In genomic region chr15:60589253-60589652, GRCh38 we compare ENCODE assay signal across 11 cellular contexts.
DNase-seq lines count a peak whose midpoint lies in the region; ATAC-seq and TF ChIP-seq lines count a peak whose summit lies in the region.
"Had no signal": no experiment of that assay in that cellular context is flagged by ENCODE, and none has a peak within 500 bp of the region (broad histone marks: within the 10 kb centered on the region; RNA-seq: fewer than 3 reads in every experiment).

No MANE protein-coding gene starts in this region.

- no peaks in the 10 kb centered on the region for H3K9me3 ChIP-seq in HAP-1
- no peaks in the 10 kb centered on the region for H3K9me3 ChIP-seq in effector memory CD4-positive, alpha-beta T cell (ENCODE audit: control insufficient read depth, low read length)
- H3K9me3 ChIP-seq in spleen, result no peaks in the 10 kb centered on the region
- no peaks in the 10 kb centered on the region for H3K9me3 ChIP-seq in right atrium auricular region
- no peaks in the 10 kb centered on the region for H3K9me3 ChIP-seq in prostate gland
- H3K9me3 ChIP-seq: tibial nerve had no signal

- peak; percentile 53 to 66 for DNase-seq in HAP-1 (ENCODE audit: low spot score in 2 of 2)
- no peak for DNase-seq in T-helper 2 cell treated with Interferon-gamma antibody and Interleukin-4, amounts not matched to agents 5 μg/mL and 100 μg/mL, for 36 hours (ENCODE audit: low spot score)
- DNase-seq in effector memory CD4-positive, alpha-beta T cell, result no peak
- DNase-seq in spleen, result no peak
- no peak for DNase-seq in right atrium auricular region (ENCODE audit: low spot score)
- DNase-seq in prostate gland (ENCODE audit: low spot score), result no peak
- no peak for DNase-seq in NCI-H526 (lab: John Stamatoyannopoulos, UW)
- DNase-seq: KBM-7, NCI-H526 treated with DMSO at 0.1 percent for 48 hours had no signal

- H3K36me3 ChIP-seq in HAP-1 (replicated peaks), result no peaks in the 10 kb centered on the region
- no peaks in the 10 kb centered on the region for H3K36me3 ChIP-seq in effector memory CD4-positive, alpha-beta T cell (ENCODE audit: control insufficient read depth, insufficient read depth, low read length)
- no peaks in the 10 kb centered on the region for H3K36me3 ChIP-seq in spleen
- H3K36me3 ChIP-seq in right atrium auricular region, result no peaks in the 10 kb centered on the region
- no peaks in the 10 kb centered on the region for H3K36me3 ChIP-seq in prostate gland
- H3K36me3 ChIP-seq: tibial nerve had no signal

- H3K27ac Mint-ChIP-seq in T-helper 2 cell treated with Interferon-gamma antibody and Interleukin-4, amounts not matched to agents 5 μg/mL and 100 μg/mL, for 36 hours, result peak overlapping the region; percentile 38

- TF ChIP-seq POLR2A in spleen (IDR thresholded peaks at IDR 0.05), result no peak
- TF ChIP-seq POLR2A in prostate gland (IDR thresholded peaks at IDR 0.05), result no peak

- ATAC-seq in HG03439 (IDR thresholded peaks at IDR 0.05; ENCODE audit: unreplicated experiment), result no peak

- intact Hi-C loops in spleen (cut with DNase I; ENCODE audit: low total_unique reads), result loop anchor here (10.0 kb wide), 1 partner anchor 1246 kb away; no protein-coding TSS in a partner anchor
- intact Hi-C loops in prostate gland (cut with DNase I), result loop anchor here (2.0 to 10.0 kb wide), 3 partner anchors 462 to 1243 kb away; no protein-coding TSS in a partner anchor

- in situ Hi-C loops in HAP-1 (cut with MboI; ENCODE audit: low sequenced_read_pairs), result loop anchor here (10.0 to 25.0 kb wide), 2 partner anchors 326 to 1248 kb away; no protein-coding TSS in a partner anchor

- no peaks in the 10 kb centered on the region for H3K9me3 Mint-ChIP-seq in T-helper 2 cell treated with Interferon-gamma antibody and Interleukin-4, amounts not matched to agents 5 μg/mL and 100 μg/mL, for 36 hours

- H3K4me3 Mint-ChIP-seq in T-helper 2 cell treated with Interferon-gamma antibody and Interleukin-4, amounts not matched to agents 5 μg/mL and 100 μg/mL, for 36 hours, result peak overlapping the region; percentile 74

- H3K27me3 ChIP-seq in HAP-1 (ENCODE audit: low read depth), result no peaks in the 10 kb centered on the region
- no peaks in the 10 kb centered on the region for H3K27me3 ChIP-seq in effector memory CD4-positive, alpha-beta T cell (replicated peaks; ENCODE audit: control insufficient read depth, insufficient read depth, low read length, poor library complexity, severe bottlenecking)
- H3K27me3 ChIP-seq in spleen (replicated peaks in 1 of 7), result peaks cover 0 to 43% (median 21%) of the 10 kb centered on the region in 7 donors
- H3K27me3 ChIP-seq in right atrium auricular region, result no peaks in the 10 kb centered on the region
- H3K27me3 ChIP-seq in prostate gland (replicated peaks; ENCODE audit: insufficient read depth), result no peaks in the 10 kb centered on the region

- H3K36me3 Mint-ChIP-seq in T-helper 2 cell treated with Interferon-gamma antibody and Interleukin-4, amounts not matched to agents 5 μg/mL and 100 μg/mL, for 36 hours (ENCODE audit: low read depth), result peaks cover 9% of the 10 kb centered on the region

- H3K27ac ChIP-seq in effector memory CD4-positive, alpha-beta T cell (ENCODE audit: insufficient read depth, low read length, poor library complexity, severe bottlenecking), result peak overlapping the region; percentile 94
- H3K27ac ChIP-seq in spleen, result peak overlapping the region in 5 of 8 donors; percentile 39 to 97 (median 92)
- H3K27ac ChIP-seq in right atrium auricular region, result no peak overlapping the region
- no peak overlapping the region for H3K27ac ChIP-seq in prostate gland
- H3K27ac ChIP-seq: tibial nerve had no signal

- H3K4me1 ChIP-seq in HAP-1 (peaks cover 46% of the 10 kb centered on the region), spleen (peaks cover 16 to 87% (median 44%) of the 10 kb centered on the region in 6 donors), right atrium auricular region (peaks cover 0 to 13% of the 10 kb centered on the region in 2 donors), prostate gland (replicated peaks) (no peaks in the 10 kb centered on the region)
- H3K4me1 ChIP-seq in effector memory CD4-positive, alpha-beta T cell (ENCODE audit: control insufficient read depth, insufficient read depth, low read length, poor library complexity, severe bottlenecking), result peaks cover 38% of the 10 kb centered on the region

- H3K27me3 Mint-ChIP-seq in T-helper 2 cell treated with Interferon-gamma antibody and Interleukin-4, amounts not matched to agents 5 μg/mL and 100 μg/mL, for 36 hours (ENCODE audit: low read depth), result peaks cover 39% of the 10 kb centered on the region

- H3K4me1 Mint-ChIP-seq in T-helper 2 cell treated with Interferon-gamma antibody and Interleukin-4, amounts not matched to agents 5 μg/mL and 100 μg/mL, for 36 hours (ENCODE audit: low read depth), result peaks cover 49% of the 10 kb centered on the region

- whole genome bisulfite sequencing in spleen, 5 donors, result 67 to 85% (median 70%) methylated on average over 8 of the region's 8 CpGs
- WGBS in prostate gland, result 79% methylated on average over 8 of the region's 8 CpGs

- TF ChIP-seq CTCF in spleen (IDR thresholded peaks at IDR 0.05 in 8 of 11, conservative IDR thresholded peaks at IDR 0.05 in 3 of 11) (no peak), right atrium auricular region (IDR thresholded peaks at IDR 0.05) (no peak), prostate gland (IDR thresholded peaks at IDR 0.05) (no peak)

- peak overlapping the region; percentile 51 for H3K4me3 ChIP-seq in HAP-1
- peak overlapping the region; percentile 93 for H3K4me3 ChIP-seq in effector memory CD4-positive, alpha-beta T cell (ENCODE audit: insufficient read depth, low read depth, low read length, poor library complexity, severe bottlenecking)
- H3K4me3 ChIP-seq in spleen, result peak overlapping the region in 4 of 8 donors; percentile 0 to 95 (median 78)
- H3K4me3 ChIP-seq in right atrium auricular region, result no peak overlapping the region
- no peak overlapping the region for H3K4me3 ChIP-seq in prostate gland
- H3K4me3 ChIP-seq: tibial nerve had no signal

Comparison
In these comparisons a context has a peak if more than half of its experiments do, and no peak if none do; other contexts are left out.
1. DNase-seq: peak in HAP-1 (2 of 2); none in T-helper 2 cell treated with Interferon-gamma antibody and Interleukin-4, amounts not matched to agents 5 μg/mL and 100 μg/mL, for 36 hours (single experiment), effector memory CD4-positive, alpha-beta T cell (0 of 3), spleen (single experiment), right atrium auricular region (single experiment), prostate gland (single experiment) and NCI-H526 (0 of 2).
2. H3K4me3 ChIP-seq: peak in HAP-1 (single experiment) and effector memory CD4-positive, alpha-beta T cell (single experiment); none in right atrium auricular region (0 of 2) and prostate gland (0 of 2).
3. H3K27ac ChIP-seq: peak in effector memory CD4-positive, alpha-beta T cell (single experiment) and spleen (5 of 8); none in right atrium auricular region (0 of 2) and prostate gland (0 of 2).